Comparison of ENCODE assay signal across 2 cellular contexts in genomic region chr19:7839476-7839875, GRCh38.
TF ChIP-seq lines count a peak whose summit lies in the region.

No MANE protein-coding gene starts in this region.

TF ChIP-seq in HCT116, 20 proteins besides CTCF, POLR2A, EP300 and RAD21:
- TF ChIP-seq YY1 (IDR thresholded peaks at IDR 0.05; ENCODE audit: extremely low read depth, insufficient replicate concordance, low read depth, low read length) = no peak
- no peak for TF ChIP-seq EZH2 (IDR thresholded peaks at IDR 0.05)
- no peak for TF ChIP-seq ATF3 (IDR thresholded peaks at IDR 0.05)
- no peak for TF ChIP-seq JUND (IDR thresholded peaks at IDR 0.05)

TF ChIP-seq in K562, 482 proteins besides CTCF, POLR2A, EP300 and RAD21:
- TF ChIP-seq ZNF121 (CRISPR knock-in tag; conservative IDR thresholded peaks at IDR 0.05) (peak; percentile 65), EWSR1 (IDR thresholded peaks at IDR 0.05; ENCODE audit: borderline replicate concordance, low read depth, partially characterized antibody) (no peak), KAT8 (IDR thresholded peaks at IDR 0.05; ENCODE audit: low read depth) (no peak)
TF ChIP-seq in K562: peak in this region for 1.
